20 cellular contexts compared by ENCODE assay signal in the genomic region with DNA sequence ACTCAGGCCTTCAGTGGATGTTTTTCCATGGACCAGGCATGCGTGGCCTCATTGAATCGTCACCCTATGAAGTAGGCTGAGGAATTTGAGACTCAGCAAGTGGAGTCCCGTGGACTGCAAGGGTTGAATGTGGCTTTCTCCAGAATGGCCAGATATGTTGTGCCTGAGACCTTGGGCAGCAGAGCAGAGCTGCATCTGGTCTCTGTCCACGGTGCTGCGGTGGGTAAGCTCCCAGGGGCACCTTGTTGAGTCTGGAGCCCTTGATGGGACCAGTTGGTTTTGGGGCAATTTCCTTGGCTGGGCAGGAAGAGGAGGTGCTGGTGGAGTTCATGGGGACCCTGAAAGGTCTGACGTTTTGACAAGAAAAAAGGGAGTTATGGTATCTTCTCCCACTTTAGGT.
"Had no signal": no experiment of that assay in that cellular context is flagged by ENCODE, and none has a peak within 500 bp of the region (broad histone marks: within the 10 kb centered on the region; RNA-seq: fewer than 3 reads in every experiment).

No MANE protein-coding gene starts in this region.

- H3K27ac ChIP-seq: coronary artery, dorsolateral prefrontal cortex, esophagus muscularis mucosa, foreskin keratinocyte, gastroesophageal sphincter, heart right ventricle, left lung, lower lobe of right lung had no signal

- H3K27me3 ChIP-seq: foreskin keratinocyte had no signal

- H3K36me3 Mint-ChIP-seq: mesothelial cell of epicardium, naive B cell had no signal

- H3K4me1 ChIP-seq: esophagus muscularis mucosa, foreskin keratinocyte, gastroesophageal sphincter, heart right ventricle, left lung, lower lobe of right lung had no signal

- H3K4me1 Mint-ChIP-seq: mesothelial cell of epicardium, naive B cell had no signal

- H3K4me3 ChIP-seq: coronary artery, dorsolateral prefrontal cortex, esophagus muscularis mucosa, gastroesophageal sphincter, heart right ventricle, left lung, lower lobe of right lung, mucosa of descending colon had no signal

- H3K27ac Mint-ChIP-seq: mesothelial cell of epicardium, naive B cell had no signal

- H3K4me3 Mint-ChIP-seq: mesothelial cell of epicardium, naive B cell had no signal

- ATAC-seq: foreskin keratinocyte, gastroesophageal sphincter, heart right ventricle, left cardiac atrium, left lung, left ventricle myocardium superior, lower lobe of right lung, mucosa of descending colon had no signal

- H3K9me3 Mint-ChIP-seq: mesothelial cell of epicardium had no signal

- H3K9me3 ChIP-seq: lower lobe of right lung, mucosa of descending colon had no signal

- DNase-seq: dermis blood vessel endothelial cell; dorsolateral prefrontal cortex; effector CD4-positive, alpha-beta T cell; effector memory CD4-positive, alpha-beta T cell; foreskin keratinocyte; glutamatergic neuron; head of caudate nucleus; heart right ventricle; hippocampal formation; left cardiac atrium; left lung; left ventricle myocardium superior; lower lobe of right lung; mesenchymal stem cell; mucosa of descending colon; naive B cell had no signal

- H3K36me3 ChIP-seq: esophagus muscularis mucosa, gastroesophageal sphincter, heart right ventricle, left lung, lower lobe of right lung had no signal
